16 cellular contexts compared by ENCODE assay signal in the genomic region with DNA sequence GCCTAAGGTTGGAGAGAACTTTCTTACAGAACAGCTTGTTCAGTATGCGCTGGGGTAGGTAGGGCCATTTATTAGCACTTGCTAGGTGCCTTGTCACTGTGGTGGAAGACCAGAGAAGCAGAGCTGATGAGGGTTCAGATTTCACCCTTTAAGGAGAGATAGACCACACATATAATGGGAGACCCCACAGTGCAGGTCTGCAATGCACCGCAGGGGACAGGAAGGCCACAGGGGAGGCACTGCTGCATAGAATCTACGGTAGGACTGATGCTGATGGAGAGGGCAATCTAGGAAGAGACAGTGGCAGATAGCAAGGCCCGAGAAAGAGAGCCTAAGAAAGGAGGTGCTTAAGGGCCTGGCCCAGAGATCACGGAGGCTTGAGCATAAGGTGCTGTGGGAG.
"Had no signal": no experiment of that assay in that cellular context is flagged by ENCODE, and none has a peak within 500 bp of the region (broad histone marks: within the 10 kb centered on the region; RNA-seq: fewer than 3 reads in every experiment).

No MANE protein-coding gene starts in this region.

- H3K27me3 Mint-ChIP-seq: stimulated activated naive CD8-positive, alpha-beta T cell treated with anti-CD3 and anti-CD28 coated beads, Interleukin-15, Interleukin-2, amounts not matched to agents 100 ng/mL and 50 ng/mL, for 24 hours had no signal

- H3K4me1 ChIP-seq: colonic mucosa, foreskin keratinocyte, psoas muscle had no signal

- H3K36me3 Mint-ChIP-seq: mesothelial cell of epicardium, natural killer cell had no signal

- H2AFZ ChIP-seq: parathyroid adenoma had no signal

- H3K9ac ChIP-seq: parathyroid adenoma had no signal

- DNase-seq: colonic mucosa; dermis blood vessel endothelial cell; left colon; natural killer cell; occipital lobe; psoas muscle; retina; sigmoid colon; stimulated activated CD4-positive, alpha-beta T cell treated with anti-CD3 and anti-CD28 coated beads, Interleukin-2, amount 100 ng/mL, for 24 hours; tibial artery had no signal

- H3K27me3 ChIP-seq: colonic mucosa, foreskin keratinocyte, sigmoid colon, tibial artery had no signal

- H3K9me3 ChIP-seq: colonic mucosa, psoas muscle, sigmoid colon, tibial artery had no signal

- H3K9me3 Mint-ChIP-seq: mesothelial cell of epicardium; natural killer cell; neural crest cell; stimulated activated naive CD8-positive, alpha-beta T cell treated with anti-CD3 and anti-CD28 coated beads, Interleukin-15, Interleukin-2, amounts not matched to agents 100 ng/mL and 50 ng/mL, for 24 hours had no signal

- H3K27ac ChIP-seq: colonic mucosa, foreskin keratinocyte, parathyroid adenoma, psoas muscle, sigmoid colon, tibial artery had no signal

- H3K27ac Mint-ChIP-seq: mesothelial cell of epicardium; natural killer cell; stimulated activated naive CD8-positive, alpha-beta T cell treated with anti-CD3 and anti-CD28 coated beads, Interleukin-15, Interleukin-2, amounts not matched to agents 100 ng/mL and 50 ng/mL, for 24 hours had no signal

- H3K4me1 Mint-ChIP-seq: natural killer cell had no signal

- H3K36me3 ChIP-seq: colonic mucosa, sigmoid colon, tibial artery had no signal

- H3K4me3 ChIP-seq: colonic mucosa, psoas muscle, sigmoid colon, skin epidermis, tibial artery had no signal

- H3K79me2 ChIP-seq: parathyroid adenoma had no signal

- ATAC-seq: left colon, psoas muscle had no signal

- H3K4me3 Mint-ChIP-seq: mesothelial cell of epicardium; natural killer cell; neural crest cell; stimulated activated naive CD8-positive, alpha-beta T cell treated with anti-CD3 and anti-CD28 coated beads, Interleukin-15, Interleukin-2, amounts not matched to agents 100 ng/mL and 50 ng/mL, for 24 hours had no signal
